In genomic region chr19:53254451-53255341, GRCh38 we compare ENCODE assay signal across 8 cellular contexts. TPM values are rescaled to one million over a fixed set of nuclear protein-coding genes. Genes with fewer than 3 reads are reported as not detected.
A peak's percentile ranks its signal among the peaks of the same experiment; 100 is the strongest.
DNase-seq lines count a peak whose midpoint lies in the region; ATAC-seq and TF ChIP-seq lines count a peak whose summit lies in the region.

Gene ZNF677 (minus strand): TSS chr19:53254873. CDS start chr19:53251550, 3,323 bp downstream.

- H2BK5ac ChIP-seq in trophoblast cell (ENCODE audit: low read depth, low read length, poor library complexity) = no peak within 1 kb of the TSS

- H3K27me3 Mint-ChIP-seq in T-cell = peaks cover 10% of the 10 kb centered on the region in 2 donors

- H3K14ac ChIP-seq in trophoblast cell (ENCODE audit: low read length) = peak within 1 kb of the TSS; percentile 5

- H3K4ac ChIP-seq in trophoblast cell (ENCODE audit: low read depth, low read length) = no peak within 1 kb of the TSS

- H3K4me3 ChIP-seq in trophoblast cell (ENCODE audit: low read depth, low read length) = peak within 1 kb of the TSS; percentile 96

- peak within 1 kb of the TSS; percentile 59 for H4K91ac ChIP-seq in trophoblast cell (ENCODE audit: low read depth, low read length)

- peaks cover 11 to 13% (median 13%) of the 10 kb centered on the region in 3 donors for H3K4me1 Mint-ChIP-seq in T-cell

- peaks cover 4% of the 10 kb centered on the region for H3K79me1 ChIP-seq in trophoblast cell (ENCODE audit: low read length)

- CTCF ChIA-PET in T-cell (lab: Charles Lee) = no interaction called here

- peak within 1 kb of the TSS; percentile 95 for H3K4me2 ChIP-seq in trophoblast cell (ENCODE audit: low read length)

- H2AFZ ChIP-seq in trophoblast cell (ENCODE audit: insufficient read depth, low read length, poor library complexity) = peak within 1 kb of the TSS; percentile 61

- peak; percentile 97 to 100 (median 100) for ATAC-seq in T-cell (replicated peaks in 1 of 4)
- ATAC-seq in left cardiac atrium = peak; percentile 100

- no peaks in the 10 kb centered on the region for H3K4me1 ChIP-seq in trophoblast cell (ENCODE audit: control insufficient read depth in 1 of 2, insufficient read depth in 2 of 2, low read length in 2 of 2)

- peak within 1 kb of the TSS; percentile 85 to 91 (median 88) for H3K4me3 Mint-ChIP-seq in T-cell

- intact Hi-C loops in left cardiac atrium (cut with DNase I) = loop anchor here in 1 of 2 donors (2.0 to 10.0 kb wide), 2 partner anchors 78 to 270 kb away; partner anchors contain the start of gene ZNF845

- no CpG with 5 or more reads among the region's 70 CpGs for WGBS in trophoblast cell (ENCODE audit: extremely low coverage, insufficient coverage, insufficient read length)

- peaks cover 35% of the 10 kb centered on the region for H3K36me3 Mint-ChIP-seq in T-cell

- H4K8ac ChIP-seq in trophoblast cell (ENCODE audit: low read depth, low read length) = peak within 1 kb of the TSS; percentile 68

- peak within 1 kb of the TSS; percentile 1 for H2BK120ac ChIP-seq in trophoblast cell (ENCODE audit: insufficient read depth, low read length, poor library complexity)

- DNase-seq in GM20000 (ENCODE audit: low spot score) = peak; percentile 52
- peak; percentile 56 to 88 (median 76) for DNase-seq in T-cell
- DNase-seq in amniotic epithelial cell (ENCODE audit: low read depth) = peak; percentile 81
- DNase-seq in left cardiac atrium = peak; percentile 96
- DNase-seq in trophoblast cell = peak; percentile 54 to 71
- DNase-seq in HuH-7 (ENCODE audit: low spot score) = no peak
- no peak for DNase-seq in SIG-M5 treated with dmso at 0.1 percent for 504 hours (lab: John Stamatoyannopoulos, UW; ENCODE audit: unreplicated experiment)

- H3K27ac ChIP-seq in trophoblast cell (ENCODE audit: low read depth, low read length) = no peak within 1 kb of the TSS
- no peak within 1 kb of the TSS for H3K27ac ChIP-seq in temporal lobe (ENCODE audit: low read depth, low read length)

- H3K27ac Mint-ChIP-seq in T-cell = peak within 1 kb of the TSS; percentile 52 to 77

- H4K12ac ChIP-seq in trophoblast cell (ENCODE audit: low read depth, low read length) = peak within 1 kb of the TSS; percentile 26

- TF ChIP-seq CTCF in GM20000 (IDR thresholded peaks at IDR 0.05; ENCODE audit: extremely low read depth, missing control alignments) = no peak

- no peaks in the 10 kb centered on the region for H3K27me3 ChIP-seq in trophoblast cell (ENCODE audit: insufficient read depth, low read length)

- no peaks in the 10 kb centered on the region for H3K79me2 ChIP-seq in trophoblast cell (ENCODE audit: control insufficient read depth, insufficient read depth, low read length, poor library complexity)

- H3K9ac ChIP-seq in trophoblast cell (ENCODE audit: low read length) = peak within 1 kb of the TSS; percentile 89

- peaks cover 5% of the 10 kb centered on the region for H3K9me3 ChIP-seq in trophoblast cell (ENCODE audit: insufficient read depth, low read depth, low read length)

- H3K9me3 Mint-ChIP-seq in T-cell = peaks cover 19 to 52% (median 40%) of the 10 kb centered on the region in 3 donors

- POLR2A ChIA-PET in T-cell (lab: Charles Lee) = no interaction called here

- H3K36me3 ChIP-seq in trophoblast cell (ENCODE audit: control insufficient read depth in 1 of 2, insufficient read depth in 2 of 2, low read length in 2 of 2) = peaks cover 2 to 6% of the 10 kb centered on the region in 2 experiments

- H2BK12ac ChIP-seq in trophoblast cell (ENCODE audit: low read length) = no peak within 1 kb of the TSS

- no peak within 1 kb of the TSS for H2AK5ac ChIP-seq in trophoblast cell (ENCODE audit: low read length)

- H3K23ac ChIP-seq in trophoblast cell (ENCODE audit: low read length) = no peak within 1 kb of the TSS

- H3K18ac ChIP-seq in trophoblast cell (ENCODE audit: low read length) = peak within 1 kb of the TSS; percentile 5

RNA-seq across cellular contexts. Expression of gene ZNF677, which starts in this region (rescaled TPM):
- total RNA-seq in T-cell (10 to 100 TPM in 4 of 5 donors, 1 to 10 TPM in 1; 8.0 to 20.1 (median 13.7) TPM), left cardiac atrium (10 to 100 TPM; 22.2 to 24.2 TPM), temporal lobe (35.2 TPM)
- polyA plus RNA-seq in trophoblast cell (2013) = 20.8 and 21.9 TPM in 2 replicates

Comparison
In these comparisons a context has a peak if more than half of its experiments do, and no peak if none do; other contexts are left out.
1. DNase-seq: peak in GM20000 (single experiment), T-cell (34 of 34), amniotic epithelial cell (single experiment), left cardiac atrium (single experiment) and trophoblast cell (2 of 2); none in HuH-7 (single experiment) and SIG-M5 treated with dmso at 0.1 percent for 504 hours (single experiment).